Comparison of ENCODE assay signal across 8 cellular contexts in the genomic region with DNA sequence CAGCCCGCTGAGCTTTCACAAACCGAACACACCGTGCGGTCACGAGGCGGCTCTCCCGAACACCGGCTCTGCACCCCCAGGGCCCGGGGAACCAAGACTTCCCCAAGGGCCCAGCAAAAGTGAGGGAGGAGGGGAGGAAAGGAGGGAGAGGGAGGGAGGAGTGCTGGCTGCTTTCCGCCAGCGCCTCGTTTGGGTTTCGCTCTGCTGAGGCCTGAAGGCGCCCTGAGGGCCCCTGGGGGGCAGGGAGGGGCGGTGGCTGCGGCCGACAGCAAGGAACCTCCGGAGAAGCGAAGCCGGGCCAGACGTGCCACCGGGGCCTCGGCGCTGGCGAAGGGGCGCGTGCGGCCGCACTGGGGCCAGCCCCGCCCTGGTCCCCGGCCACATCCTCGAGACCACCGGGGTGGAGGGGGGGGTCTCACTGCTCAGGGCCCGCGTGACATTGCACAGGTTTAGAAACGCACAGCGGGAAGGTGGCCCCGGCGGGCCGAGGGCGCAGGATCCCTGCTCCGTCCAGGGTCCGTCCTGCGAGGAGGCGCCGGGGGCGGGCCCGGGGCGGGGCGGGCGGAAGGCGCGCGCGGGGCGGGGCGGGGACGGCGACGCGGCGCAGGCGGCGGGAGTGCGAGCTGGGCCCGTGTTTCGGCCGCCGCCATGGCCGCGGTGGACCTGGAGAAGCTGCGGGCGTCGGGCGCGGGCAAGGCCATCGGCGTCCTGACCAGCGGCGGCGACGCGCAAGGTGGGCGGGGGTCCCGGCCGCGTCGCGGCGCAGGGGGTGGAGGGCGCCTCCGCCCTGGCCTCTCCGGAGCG. TPM values are rescaled to one million over a fixed set of nuclear protein-coding genes. Genes with fewer than 3 reads are reported as not detected.
DNase-seq lines count a peak whose midpoint lies in the region; ATAC-seq and TF ChIP-seq lines count a peak whose summit lies in the region.

TSS of gene PFKL (plus strand) at position 596 of the 804 bp plus-strand sequence. CDS start at position 649, 53 bp downstream.

- H3K9me3 Mint-ChIP-seq in activated CD8-positive, alpha-beta T cell treated with anti-CD3 and anti-CD28 coated beads for 36 hours, result no peaks in the 10 kb centered on the region

- no peak for TF ChIP-seq CTCF in activated CD8-positive, alpha-beta T cell treated with anti-CD3 and anti-CD28 coated beads for 36 hours (IDR thresholded peaks at IDR 0.05)
- no peak for TF ChIP-seq CTCF in lower lobe of right lung (IDR thresholded peaks at IDR 0.05)

- H3K4me3 ChIP-seq in lower lobe of right lung, result peak within 1 kb of the TSS; percentile 78

- intact Hi-C loops in activated CD8-positive, alpha-beta T cell treated with anti-CD3 and anti-CD28 coated beads for 36 hours (cut with micrococcal nuclease), result no loop called here
- intact Hi-C loops in lower lobe of right lung (cut with DNase I), result no loop called here

- ATAC-seq in HG02885 (IDR thresholded peaks at IDR 0.05; ENCODE audit: poor library complexity, unreplicated experiment) (peak; percentile 62), lower lobe of right lung (peak; percentile 78 to 83)
- peak; percentile 66 for ATAC-seq in activated CD8-positive, alpha-beta T cell treated with anti-CD3 and anti-CD28 coated beads for 36 hours

- H3K9me3 ChIP-seq in lower lobe of right lung, result no peaks in the 10 kb centered on the region

- H3K36me3 Mint-ChIP-seq in activated CD8-positive, alpha-beta T cell treated with anti-CD3 and anti-CD28 coated beads for 36 hours (ENCODE audit: low read depth), result peaks cover 9% of the 10 kb centered on the region

- POLR2A ChIA-PET in activated CD8-positive, alpha-beta T cell treated with anti-CD3 and anti-CD28 coated beads for 36 hours (lab: Charles Lee), result no interaction called here

- no peaks in the 10 kb centered on the region for H3K27me3 ChIP-seq in lower lobe of right lung (ENCODE audit: low read depth)

- peak within 1 kb of the TSS; percentile 98 for H3K27ac Mint-ChIP-seq in activated CD8-positive, alpha-beta T cell treated with anti-CD3 and anti-CD28 coated beads for 36 hours

- peak within 1 kb of the TSS; percentile 95 for H3K27ac ChIP-seq in lower lobe of right lung

- no peaks in the 10 kb centered on the region for H3K36me3 ChIP-seq in lower lobe of right lung

- peak within 1 kb of the TSS; percentile 94 for H3K4me3 Mint-ChIP-seq in activated CD8-positive, alpha-beta T cell treated with anti-CD3 and anti-CD28 coated beads for 36 hours

- peaks cover 55% of the 10 kb centered on the region for H3K4me1 Mint-ChIP-seq in activated CD8-positive, alpha-beta T cell treated with anti-CD3 and anti-CD28 coated beads for 36 hours (ENCODE audit: low read depth)

- DNase-seq in NCI-H748 (lab: John Stamatoyannopoulos, UW; ENCODE audit: unreplicated experiment) (peak; percentile 61), NCI-H748 treated with DMSO at 0.1 percent for 48 hours (lab: John Stamatoyannopoulos, UW) (no peak), NCI-H345 treated with DMSO at 0.1 percent for 48 hours (lab: John Stamatoyannopoulos, UW; ENCODE audit: unreplicated experiment) (peak; percentile 29), lower lobe of right lung (peak; percentile 80)
- peak; percentile 84 for DNase-seq in activated CD8-positive, alpha-beta T cell treated with anti-CD3 and anti-CD28 coated beads for 36 hours
- peak; percentile 44 for DNase-seq in effector CD4-positive, alpha-beta T cell
- DNase-seq in stimulated activated CD4-positive, alpha-beta T cell treated with anti-CD3 and anti-CD28 coated beads, TNF-alpha, amount 100 ng/mL, for 24 hours (ENCODE audit: low read depth in 3 of 3), result peak; percentile 17 to 73 (median 24)

- peaks cover 64% of the 10 kb centered on the region for H3K4me1 ChIP-seq in lower lobe of right lung

- no peaks in the 10 kb centered on the region for H3K27me3 Mint-ChIP-seq in activated CD8-positive, alpha-beta T cell treated with anti-CD3 and anti-CD28 coated beads for 36 hours

- CTCF ChIA-PET in activated CD8-positive, alpha-beta T cell treated with anti-CD3 and anti-CD28 coated beads for 36 hours (lab: Charles Lee), result interaction anchor here (1.4 to 1.5 kb wide), 2 partner anchors 39 to 211 kb away, joined by 3 read pairs; no protein-coding TSS in a partner anchor

RNA-seq across cellular contexts. Expression of gene PFKL, which starts in this region (rescaled TPM):
- total RNA-seq in activated CD8-positive, alpha-beta T cell treated with anti-CD3 and anti-CD28 coated beads for 36 hours, result 100 to 1,000 TPM; 188 to 200 TPM
- 106 TPM for total RNA-seq in lower lobe of right lung
